Comparison of ENCODE assay signal across 23 cellular contexts in genomic region chr5:63085551-63085950, GRCh38.
DNase-seq lines count a peak whose midpoint lies in the region; ATAC-seq and TF ChIP-seq lines count a peak whose summit lies in the region.
"Had no signal": no experiment of that assay in that cellular context is flagged by ENCODE, and none has a peak within 500 bp of the region (broad histone marks: within the 10 kb centered on the region; RNA-seq: fewer than 3 reads in every experiment).

No MANE protein-coding gene starts in this region.

- H3K9ac ChIP-seq in SK-N-SH = no peak overlapping the region
- H3K9ac ChIP-seq: BLaER1 treated with 17β-estradiol and CSF1 and Interleukin-3, amounts not matched to agents 10 nM and 100 nM; GM23248 had no signal

- TF ChIP-seq EP300 in SK-N-SH (IDR thresholded peaks at IDR 0.05; ENCODE audit: borderline replicate concordance in 1 of 2, low read depth in 1 of 2, low read length in 1 of 2) = no peak

- H3K79me2 ChIP-seq in SK-N-SH (ENCODE audit: insufficient read depth) = no peaks in the 10 kb centered on the region

- H3K4me3 Mint-ChIP-seq in neural crest cell = no peak overlapping the region
- H3K4me3 Mint-ChIP-seq: CD14-positive monocyte; CD4-positive, alpha-beta T cell; CD8-positive, alpha-beta memory T cell had no signal

- no peaks in the 10 kb centered on the region for H3K9me3 ChIP-seq in SK-N-SH
- H3K9me3 ChIP-seq: A549, BE2C had no signal

- CTCF ChIA-PET in SK-N-SH (lab: Yijun Ruan, JAX) = no interaction called here

- no peaks in the 10 kb centered on the region for H3K4me1 ChIP-seq in SK-N-SH (ENCODE audit: control insufficient read depth in 1 of 2, insufficient read depth in 2 of 2, low read depth in 1 of 2, low read length in 1 of 2)
- H3K4me1 ChIP-seq: A549, BE2C had no signal

- no peaks in the 10 kb centered on the region for H4K20me1 ChIP-seq in SK-N-SH (ENCODE audit: insufficient read depth)
- H4K20me1 ChIP-seq: BLaER1 treated with 17β-estradiol and CSF1 and Interleukin-3, amounts not matched to agents 10 nM and 100 nM had no signal

- H3F3A ChIP-seq in SK-N-SH (replicated peaks; ENCODE audit: insufficient read depth) = no peaks in the 10 kb centered on the region

- peaks cover 8% of the 10 kb centered on the region for H3K4me1 Mint-ChIP-seq in neural crest cell
- H3K4me1 Mint-ChIP-seq: CD14-positive monocyte; CD8-positive, alpha-beta memory T cell had no signal

- H3K9me2 ChIP-seq in SK-N-SH = no peaks in the 10 kb centered on the region

- no peak overlapping the region for H3K4me3 ChIP-seq in SK-N-SH (ENCODE audit: low read depth in 2 of 2, low read length in 1 of 2)
- H3K4me3 ChIP-seq: A549; BLaER1 treated with 17β-estradiol and CSF1 and Interleukin-3, amounts not matched to agents 10 nM and 100 nM; GM12878; GM23248 had no signal

- no peak overlapping the region for H2AFZ ChIP-seq in SK-N-SH (ENCODE audit: low read depth)
- H2AFZ ChIP-seq: GM23248 had no signal

- H3K9me3 Mint-ChIP-seq in neural crest cell = no peaks in the 10 kb centered on the region

- H3K27ac Mint-ChIP-seq in neural crest cell (ENCODE audit: unreplicated experiment) = peak overlapping the region; percentile 9
- H3K27ac Mint-ChIP-seq: CD14-positive monocyte; CD4-positive, alpha-beta T cell; CD8-positive, alpha-beta memory T cell had no signal

- TF ChIP-seq CTCF in SK-N-SH (IDR thresholded peaks at IDR 0.05) (no peak), neural crest cell (conservative IDR thresholded peaks at IDR 0.05) (no peak)

- H3K36me3 Mint-ChIP-seq in neural crest cell (ENCODE audit: low read depth) = no peaks in the 10 kb centered on the region
- H3K36me3 Mint-ChIP-seq: CD14-positive monocyte; CD8-positive, alpha-beta memory T cell had no signal

- H3K27ac ChIP-seq in SK-N-SH (ENCODE audit: low read depth in 2 of 2, low read length in 1 of 2) = no peak overlapping the region
- H3K27ac ChIP-seq: A549; BLaER1 treated with 17β-estradiol and CSF1 and Interleukin-3, amounts not matched to agents 10 nM and 100 nM; GM23248 had no signal

- WGBS in SK-N-SH (ENCODE audit: low lambda C conversion rate) = 20% methylated on average over 3 of the region's 3 CpGs

- no peak for ATAC-seq in SK-N-SH treated with all-trans-retinoic acid at 6 μM for 48 hours
- ATAC-seq: A549, GM12878 had no signal

- H3K27me3 ChIP-seq in SK-N-SH (ENCODE audit: insufficient read depth) = no peaks in the 10 kb centered on the region
- H3K27me3 ChIP-seq: BE2C; BLaER1 treated with 17β-estradiol and CSF1 and Interleukin-3, amounts not matched to agents 10 nM and 100 nM had no signal

- TF ChIP-seq RAD21 in SK-N-SH (IDR thresholded peaks at IDR 0.05; ENCODE audit: low read length) = no peak

- H3K36me3 ChIP-seq in SK-N-SH (replicated peaks in 1 of 2; ENCODE audit: control insufficient read depth in 1 of 2, insufficient read depth in 2 of 2, low read length in 1 of 2) = no peaks in the 10 kb centered on the region
- H3K36me3 ChIP-seq: BE2C; BLaER1 treated with 17β-estradiol and CSF1 and Interleukin-3, amounts not matched to agents 10 nM and 100 nM had no signal

- no peaks in the 10 kb centered on the region for H3K27me3 Mint-ChIP-seq in neural crest cell (ENCODE audit: low read depth)
- H3K27me3 Mint-ChIP-seq: CD4-positive, alpha-beta T cell; CD8-positive, alpha-beta memory T cell had no signal

- POLR2A ChIA-PET in SK-N-SH (lab: Yijun Ruan, JAX) = no interaction called here

- no peak overlapping the region for H3K4me2 ChIP-seq in SK-N-SH
- H3K4me2 ChIP-seq: A549; BLaER1 treated with 17β-estradiol and CSF1 and Interleukin-3, amounts not matched to agents 10 nM and 100 nM had no signal

- DNase-seq in SK-N-SH = peak; percentile 11
- peak; percentile 96 for DNase-seq in SK-N-DZ (ENCODE audit: low spot score)
- no peak for DNase-seq in neural crest cell (ENCODE audit: low read depth, low spot score)
- DNase-seq in NAMALWA (ENCODE audit: low spot score) = no peak
- DNase-seq in NCI-H446 (lab: John Stamatoyannopoulos, UW) = no peak
- no peak for DNase-seq in DMS53 treated with DMSO at 0.1 percent for 48 hours (lab: John Stamatoyannopoulos, UW; ENCODE audit: unreplicated experiment)
- DNase-seq: 8988T; ACHN; AML-193; BE2C; Calu3; CD4-positive, alpha-beta T cell; CD8-positive, alpha-beta memory T cell; DMS53; DND-41; GM23248; H7; HCEC 1CT had no signal

TF ChIP-seq in SK-N-SH, 30 proteins besides CTCF, POLR2A, EP300 and RAD21 (continues in another document):
- TF ChIP-seq FOXJ3 (CRISPR knock-in tag; IDR thresholded peaks at IDR 0.05) = no peak
- TF ChIP-seq IRF3 (IDR thresholded peaks at IDR 0.05; ENCODE audit: low read depth, low read length) = no peak
- TF ChIP-seq FOXM1 (IDR thresholded peaks at IDR 0.05; ENCODE audit: low read depth) = no peak
- TF ChIP-seq NRF1 (IDR thresholded peaks at IDR 0.05; ENCODE audit: low read depth, low read length) = no peak
- no peak for TF ChIP-seq POLR2AphosphoS5 (IDR thresholded peaks at IDR 0.05; ENCODE audit: low read depth, low read length)
- TF ChIP-seq GATA2 (CRISPR knock-in tag; IDR thresholded peaks at IDR 0.05) = no peak
- no peak for TF ChIP-seq SIN3A (IDR thresholded peaks at IDR 0.05; ENCODE audit: borderline replicate concordance, low read depth, low read length)
- TF ChIP-seq MAX (IDR thresholded peaks at IDR 0.05; ENCODE audit: low read depth) = no peak
- no peak for TF ChIP-seq RCOR1 (IDR thresholded peaks at IDR 0.05; ENCODE audit: low read length)
- TF ChIP-seq RFX5 (IDR thresholded peaks at IDR 0.05; ENCODE audit: low read length) = no peak
- no peak for TF ChIP-seq CHD2 (IDR thresholded peaks at IDR 0.05; ENCODE audit: low read length, partially characterized antibody)
- no peak for TF ChIP-seq FOSL2 (IDR thresholded peaks at IDR 0.05; ENCODE audit: borderline replicate concordance, low read depth)
- no peak for TF ChIP-seq EZH2phosphoT487 (IDR thresholded peaks at IDR 0.05; ENCODE audit: borderline replicate concordance, low read depth)

TF ChIP-seq in SK-N-SH treated with all-trans-retinoic acid at 6 μM for 48 hours, 23 proteins besides CTCF, POLR2A, EP300 and RAD21:
- no peak for TF ChIP-seq ZNF8 (CRISPR knock-in tag; IDR thresholded peaks at IDR 0.05)
- no peak for TF ChIP-seq ZNF565 (CRISPR knock-in tag; conservative IDR thresholded peaks at IDR 0.05; ENCODE audit: low read depth)
- TF ChIP-seq POU6F1 (CRISPR knock-in tag; IDR thresholded peaks at IDR 0.05; ENCODE audit: borderline replicate concordance, low read depth) = no peak
- TF ChIP-seq RARB (CRISPR knock-in tag; IDR thresholded peaks at IDR 0.05) = no peak
- TF ChIP-seq PPARA (CRISPR knock-in tag; IDR thresholded peaks at IDR 0.05; ENCODE audit: borderline replicate concordance) = no peak
- no peak for TF ChIP-seq ISL1 (CRISPR knock-in tag; IDR thresholded peaks at IDR 0.05)

Comparison
In these comparisons a context has a peak if more than half of its experiments do, and no peak if none do; other contexts are left out.
1. DNase-seq: peak in SK-N-SH (single experiment) and SK-N-DZ (single experiment); none in neural crest cell (single experiment), NAMALWA (single experiment), NCI-H446 (0 of 2) and DMS53 treated with DMSO at 0.1 percent for 48 hours (single experiment).